Comparison of ENCODE assay signal across 8 cellular contexts in genomic region chr19:16324064-16324383, GRCh38. TPM values are rescaled to one million over a fixed set of nuclear protein-coding genes. Genes with fewer than 3 reads are reported as not detected.
A peak's percentile ranks its signal among the peaks of the same experiment; 100 is the strongest.
DNase-seq lines count a peak whose midpoint lies in the region; ATAC-seq and TF ChIP-seq lines count a peak whose summit lies in the region.

No MANE protein-coding gene starts in this region.

- CTCF ChIA-PET in CD4-positive, alpha-beta T cell (lab: Charles Lee), result interaction anchor here (1.7 to 2.1 kb wide), 2 partner anchors 47 to 59 kb away, joined by 7 to 16 read pairs; no protein-coding TSS in a partner anchor
- CTCF ChIA-PET in GM10248 (lab: Yijun Ruan, JAX), result no interaction called here

- peaks cover 60% of the 10 kb centered on the region for H3K4me1 Mint-ChIP-seq in CD4-positive, alpha-beta T cell (ENCODE audit: low read depth)
- H3K4me1 Mint-ChIP-seq in endodermal cell, result peaks cover 6% of the 10 kb centered on the region

- intact Hi-C loops in CD4-positive, alpha-beta T cell (cut with DNase I, micrococcal nuclease), result loop anchor here (5.0 kb wide), 5 partner anchors 42 to 247 kb away; partner anchors contain the start of genes AP1M1 (in 1 of the 2) and TPM4 (in 1 of the 2)

- WGBS in endodermal cell (ENCODE audit: insufficient coverage in 1 of 2, insufficient read length in 1 of 2), 2 experiments, result 68 to 72% methylated on average over 3 of the region's 3 CpGs

- no peaks in the 10 kb centered on the region for H3K9me3 Mint-ChIP-seq in CD4-positive, alpha-beta T cell
- no peaks in the 10 kb centered on the region for H3K9me3 Mint-ChIP-seq in endodermal cell

- no peak for ATAC-seq in CD4-positive, alpha-beta T cell (ENCODE audit: poor library complexity)
- ATAC-seq in HG03108 (IDR thresholded peaks at IDR 0.05; ENCODE audit: unreplicated experiment), result no peak

- no peaks in the 10 kb centered on the region for H3K9me3 ChIP-seq in CD4-positive, alpha-beta T cell (ENCODE audit: control insufficient read depth, low read length)
- H3K9me3 ChIP-seq in NT2/D1 (ENCODE audit: insufficient read depth, low read length) (no peaks in the 10 kb centered on the region), endodermal cell (ENCODE audit: control insufficient read depth, low read length) (no peaks in the 10 kb centered on the region), osteoblast (ENCODE audit: low read depth, low read length) (no peaks in the 10 kb centered on the region)

- no peak overlapping the region for H2AFZ ChIP-seq in osteoblast (ENCODE audit: low read length)

- H3K79me2 ChIP-seq in osteoblast (ENCODE audit: insufficient read depth, low read length), result peaks cover 21% of the 10 kb centered on the region

- H3K27ac ChIP-seq in CD4-positive, alpha-beta T cell (ENCODE audit: low read depth, low read length), result peak overlapping the region; percentile 90
- H3K27ac ChIP-seq in endodermal cell (ENCODE audit: low read depth, low read length) (no peak overlapping the region), osteoblast (ENCODE audit: low read depth, low read length) (peak overlapping the region; percentile 80)

- H3K4me1 ChIP-seq in NT2/D1 (ENCODE audit: insufficient read depth, insufficient read length), result no peaks in the 10 kb centered on the region
- no peaks in the 10 kb centered on the region for H3K4me1 ChIP-seq in endodermal cell (ENCODE audit: control insufficient read depth, insufficient read depth, low read length)
- peaks cover 13% of the 10 kb centered on the region for H3K4me1 ChIP-seq in osteoblast (ENCODE audit: insufficient read depth, low read length)

- H3K9ac ChIP-seq in NT2/D1 (ENCODE audit: insufficient read length, low read depth) (peak overlapping the region; percentile 64), endodermal cell (ENCODE audit: extremely low read depth, low read length, poor library complexity, severe bottlenecking) (peak overlapping the region; percentile 53)

- peaks cover 41% of the 10 kb centered on the region for H3K36me3 Mint-ChIP-seq in CD4-positive, alpha-beta T cell (ENCODE audit: low read depth)
- H3K36me3 Mint-ChIP-seq in endodermal cell (ENCODE audit: low read depth), result no peaks in the 10 kb centered on the region

- peak in 2 of 10 experiments; percentile 3 to 11 for DNase-seq in CD4-positive, alpha-beta T cell
- DNase-seq in NT2/D1 (ENCODE audit: low read depth, low spot score), result no peak
- no peak for DNase-seq in endodermal cell
- DNase-seq in osteoblast (ENCODE audit: insufficient read length, low spot score, missing footprints), result no peak
- no peak for DNase-seq in NCI-H1105 (lab: John Stamatoyannopoulos, UW)
- no peak for DNase-seq in GM10248 (ENCODE audit: extremely low spot score)
- no peak for DNase-seq in epidermal melanocyte (ENCODE audit: insufficient read length, low spot score)

- POLR2A ChIA-PET in CD4-positive, alpha-beta T cell (lab: Charles Lee), result interaction anchor here (0.6 to 31.1 kb wide), 44 partner anchors 8 to 1957 kb away, joined by 3 to 3819 read pairs (median 4); partner anchors contain the start of genes AP1M1, DNAJB1, FAM32A and JUND
- POLR2A ChIA-PET in GM10248 (lab: Yijun Ruan, JAX), result interaction anchor here (0.5 to 1.8 kb wide), 10 partner anchors 8 to 570 kb away, joined by 3 to 16 read pairs (median 3); no protein-coding TSS in a partner anchor

- peak overlapping the region; percentile 91 for H3K27ac Mint-ChIP-seq in CD4-positive, alpha-beta T cell
- no peak overlapping the region for H3K27ac Mint-ChIP-seq in endodermal cell

- H3K36me3 ChIP-seq in NT2/D1 (ENCODE audit: insufficient read depth, insufficient read length, low read length) (peaks cover 11% of the 10 kb centered on the region), endodermal cell (ENCODE audit: control insufficient read depth, insufficient read depth, low read length) (no peaks in the 10 kb centered on the region), osteoblast (ENCODE audit: insufficient read depth, low read length) (peaks cover 23% of the 10 kb centered on the region)

- peak overlapping the region; percentile 79 for H3K4me3 Mint-ChIP-seq in CD4-positive, alpha-beta T cell
- peak overlapping the region; percentile 24 for H3K4me3 Mint-ChIP-seq in endodermal cell

- H3K4me2 ChIP-seq in osteoblast (ENCODE audit: insufficient read depth, low read length), result peak overlapping the region; percentile 84

- H4K20me1 ChIP-seq in osteoblast (ENCODE audit: insufficient read depth, low read length), result peaks cover 25% of the 10 kb centered on the region

- no peak for TF ChIP-seq CTCF in CD4-positive, alpha-beta T cell (IDR thresholded peaks at IDR 0.05)
- TF ChIP-seq CTCF in endodermal cell (conservative IDR thresholded peaks at IDR 0.05) (no peak), osteoblast (IDR thresholded peaks at IDR 0.05; ENCODE audit: extremely low read depth, low read depth, low read length) (no peak), GM10248 (IDR thresholded peaks at IDR 0.05; ENCODE audit: control extremely low read depth, extremely low read depth, low read depth, missing control alignments) (no peak)

- H3K27me3 ChIP-seq in CD4-positive, alpha-beta T cell (ENCODE audit: control insufficient read depth, insufficient read depth, low read length), result no peaks in the 10 kb centered on the region
- H3K27me3 ChIP-seq in NT2/D1 (ENCODE audit: insufficient read depth, insufficient read length) (peaks cover 62% of the 10 kb centered on the region), endodermal cell (ENCODE audit: control insufficient read depth, insufficient read depth, low read length, poor library complexity, severe bottlenecking) (peaks cover 63% of the 10 kb centered on the region), osteoblast (ENCODE audit: insufficient read depth, low read length) (no peaks in the 10 kb centered on the region)

- peaks cover 24% of the 10 kb centered on the region for H3K27me3 Mint-ChIP-seq in CD4-positive, alpha-beta T cell
- H3K27me3 Mint-ChIP-seq in endodermal cell (ENCODE audit: insufficient read depth), result peaks cover 65% of the 10 kb centered on the region

- H3K4me3 ChIP-seq in NT2/D1 (ENCODE audit: insufficient read length, low read depth) (peak overlapping the region; percentile 36), endodermal cell (ENCODE audit: low read length) (peak overlapping the region; percentile 71), osteoblast (ENCODE audit: insufficient read depth, low read length) (peak overlapping the region; percentile 63)

RNA-seq across cellular contexts. Expression of gene KLF2, which starts 0.6 kb away (rescaled TPM):
- total RNA-seq in CD4-positive, alpha-beta T cell, result 1,000 to 10,000 TPM; 1,201 to 1,291 TPM
- 1 to 10 TPM in 1 of 2 donors, under 1 TPM in 1; 0.22 to 1.4 TPM for total RNA-seq in endodermal cell
- 0.25 TPM for polyA plus RNA-seq in endodermal cell (2013, experiment 1 of 2)
- 0.17 TPM for polyA plus RNA-seq in endodermal cell (2013, experiment 2 of 2)
- 11.2 and 16.6 TPM in 2 replicates for total RNA-seq in osteoblast

Comparison
In these comparisons a context has a peak if more than half of its experiments do, and no peak if none do; other contexts are left out.
1. RNA of gene KLF2, which starts 0.6 kb away (total RNA-seq): 1,201 to 1,291 TPM in CD4-positive, alpha-beta T cell; 11.2 to 16.6 TPM in osteoblast and 0.22 to 1.4 TPM in endodermal cell; every median in the first group is over 10 times any median in the second.
2. Peak in every context shown above with its lines, with median percentiles within 50 percentile points of each other: H3K4me3 ChIP-seq.